Comparison of ENCODE assay signal across 8 cellular contexts in the genomic region with DNA sequence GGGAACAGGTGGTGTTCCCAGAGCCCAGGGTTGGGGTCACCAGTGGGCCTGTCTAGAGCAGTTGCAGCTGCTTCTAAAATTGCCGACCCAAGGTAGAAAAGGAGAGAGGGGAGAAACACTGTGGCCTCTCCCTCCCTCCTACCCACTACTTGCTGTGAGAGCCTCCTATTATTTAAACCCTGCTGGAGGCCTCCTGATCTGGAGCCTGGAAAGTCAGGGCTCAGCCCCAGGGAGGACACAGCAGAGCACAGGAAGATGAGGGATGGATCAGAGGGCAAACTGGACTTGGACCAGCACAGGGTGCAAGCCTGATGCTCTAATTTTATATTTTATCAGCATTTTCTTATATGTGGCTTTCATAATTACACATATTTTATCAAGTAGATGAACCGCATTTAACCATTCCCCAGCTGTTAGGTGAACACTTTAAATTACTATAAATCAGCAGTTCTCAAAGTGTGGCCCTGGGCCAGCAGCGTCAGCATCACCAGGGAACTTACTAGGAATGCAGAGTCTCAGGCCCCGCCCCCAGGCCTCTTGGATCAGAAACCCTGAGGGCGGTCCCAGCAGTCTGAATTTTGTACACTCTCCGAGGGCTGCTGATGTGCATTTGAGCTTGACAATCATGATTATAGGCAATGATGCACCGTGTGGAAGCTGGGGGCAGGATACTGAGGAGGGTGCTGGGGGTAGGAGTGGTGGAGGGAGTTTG. TPM values are rescaled to one million over a fixed set of nuclear protein-coding genes. Genes with fewer than 3 reads are reported as not detected.
DNase-seq lines count a peak whose midpoint lies in the region; ATAC-seq and TF ChIP-seq lines count a peak whose summit lies in the region.

No MANE protein-coding gene starts in this region.

- H3K27me3 ChIP-seq in heart right ventricle, result no peaks in the 10 kb centered on the region
- no peaks in the 10 kb centered on the region for H3K27me3 ChIP-seq in lower lobe of right lung (ENCODE audit: low read depth)
- H3K27me3 ChIP-seq in transverse colon, result no peaks in the 10 kb centered on the region

- peaks cover 2% of the 10 kb centered on the region for H3K27me3 Mint-ChIP-seq in activated CD8-positive, alpha-beta T cell treated with anti-CD3 and anti-CD28 coated beads, Interleukin-2, amount 10 ng/mL, durations not matched to agents 7 days and 5 days (ENCODE audit: low read depth)

- DNase-seq in Right ventricle myocardium superior, result peak; percentile 52
- DNase-seq in heart right ventricle, result no peak
- DNase-seq in activated CD8-positive, alpha-beta T cell treated with anti-CD3 and anti-CD28 coated beads, Interleukin-2, amount 10 ng/mL, durations not matched to agents 7 days and 5 days, result no peak
- no peak for DNase-seq in lower lobe of right lung
- DNase-seq in transverse colon, result no peak
- DNase-seq in ACHN, result no peak

- peaks cover 58% of the 10 kb centered on the region for H3K36me3 Mint-ChIP-seq in activated CD8-positive, alpha-beta T cell treated with anti-CD3 and anti-CD28 coated beads, Interleukin-2, amount 10 ng/mL, durations not matched to agents 7 days and 5 days (ENCODE audit: low read depth)

- H3K4me1 Mint-ChIP-seq in activated CD8-positive, alpha-beta T cell treated with anti-CD3 and anti-CD28 coated beads, Interleukin-2, amount 10 ng/mL, durations not matched to agents 7 days and 5 days (ENCODE audit: low read depth), result peaks cover 99% of the 10 kb centered on the region

- intact Hi-C loops in Right ventricle myocardium superior (cut with DNase I) (no loop called here), heart right ventricle (cut with DNase I) (no loop called here), lower lobe of right lung (cut with DNase I) (no loop called here), transverse colon (cut with DNase I; ENCODE audit: low total_unique reads) (no loop called here)

- H3K36me3 ChIP-seq in heart right ventricle, result peaks cover 0 to 15% (median 0%) of the 10 kb centered on the region in 9 donors
- peaks cover 6% of the 10 kb centered on the region for H3K36me3 ChIP-seq in lower lobe of right lung
- no peaks in the 10 kb centered on the region for H3K36me3 ChIP-seq in transverse colon

- H3K4me3 ChIP-seq in heart right ventricle (no peak overlapping the region), lower lobe of right lung (no peak overlapping the region), transverse colon (no peak overlapping the region)

- POLR2A ChIA-PET in activated CD8-positive, alpha-beta T cell treated with anti-CD3 and anti-CD28 coated beads, Interleukin-2, amount 10 ng/mL, durations not matched to agents 7 days and 5 days (lab: Charles Lee), result interaction anchor here (1.0 to 4.3 kb wide), 5 partner anchors 10 to 42 kb away, joined by 3 to 37 read pairs (median 5); partner anchors contain the start of gene SMAD3

- H3K4me3 Mint-ChIP-seq in activated CD8-positive, alpha-beta T cell treated with anti-CD3 and anti-CD28 coated beads, Interleukin-2, amount 10 ng/mL, durations not matched to agents 7 days and 5 days, result no peak overlapping the region

- no peak for TF ChIP-seq POLR2A in transverse colon (IDR thresholded peaks at IDR 0.05)

- peaks cover 33 to 90% (median 66%) of the 10 kb centered on the region in 9 donors for H3K4me1 ChIP-seq in heart right ventricle
- peaks cover 65% of the 10 kb centered on the region for H3K4me1 ChIP-seq in lower lobe of right lung
- peaks cover 37 to 59% (median 48%) of the 10 kb centered on the region in 4 donors for H3K4me1 ChIP-seq in transverse colon

- H3K27ac Mint-ChIP-seq in activated CD8-positive, alpha-beta T cell treated with anti-CD3 and anti-CD28 coated beads, Interleukin-2, amount 10 ng/mL, durations not matched to agents 7 days and 5 days, result peak overlapping the region; percentile 68

- no peak for TF ChIP-seq EP300 in transverse colon (IDR thresholded peaks at IDR 0.05; ENCODE audit: low read depth)

- H3K9me3 ChIP-seq in heart right ventricle, result no peaks in the 10 kb centered on the region
- no peaks in the 10 kb centered on the region for H3K9me3 ChIP-seq in lower lobe of right lung
- H3K9me3 ChIP-seq in transverse colon, result no peaks in the 10 kb centered on the region

- CTCF ChIA-PET in activated CD8-positive, alpha-beta T cell treated with anti-CD3 and anti-CD28 coated beads, Interleukin-2, amount 10 ng/mL, durations not matched to agents 7 days and 5 days (lab: Charles Lee), result interaction anchor here (0.6 to 2.1 kb wide), 4 partner anchors 9 to 29 kb away, joined by 3 to 8 read pairs (median 5); no protein-coding TSS in a partner anchor

- peak overlapping the region in 5 of 10 donors; percentile 37 to 79 (median 52) for H3K27ac ChIP-seq in heart right ventricle
- H3K27ac ChIP-seq in lower lobe of right lung, result peak overlapping the region; percentile 51
- peak overlapping the region; percentile 12 to 71 (median 60) for H3K27ac ChIP-seq in transverse colon

- in situ Hi-C loops in transverse colon (cut with MboI; ENCODE audit: low pct_ligation_motif_present in 1 of 4, low pct_unique_long_range_greater_than_20kb in 1 of 4, low sequenced_read_pairs in 3 of 4) (no loop called here), ACHN (cut with HindIII; ENCODE audit: low pct_ligation_motif_present, low pct_unique_long_range_greater_than_20kb, low sequenced_read_pairs) (no loop called here)

- ATAC-seq in Right ventricle myocardium superior (ENCODE audit: poor library complexity) (no peak), heart right ventricle (no peak), lower lobe of right lung (no peak), GM18861 (IDR thresholded peaks at IDR 0.05; ENCODE audit: unreplicated experiment) (no peak), GM19035 (IDR thresholded peaks at IDR 0.05; ENCODE audit: unreplicated experiment) (no peak)
- no peak for ATAC-seq in activated CD8-positive, alpha-beta T cell treated with anti-CD3 and anti-CD28 coated beads, Interleukin-2, amount 10 ng/mL, durations not matched to agents 7 days and 5 days

- WGBS in heart right ventricle, 2 donors, result 79 to 85% methylated on average over 7 of the region's 7 CpGs
- WGBS in transverse colon (ENCODE audit: low coverage in 1 of 2), 2 donors, result 74 to 88% methylated on average over 2 to 7 of the region's 7 CpGs

- TF ChIP-seq CTCF in heart right ventricle (IDR thresholded peaks at IDR 0.05) (no peak), lower lobe of right lung (IDR thresholded peaks at IDR 0.05) (no peak), transverse colon (IDR thresholded peaks at IDR 0.05) (no peak)

- no peaks in the 10 kb centered on the region for H3K9me3 Mint-ChIP-seq in activated CD8-positive, alpha-beta T cell treated with anti-CD3 and anti-CD28 coated beads, Interleukin-2, amount 10 ng/mL, durations not matched to agents 7 days and 5 days (ENCODE audit: insufficient read depth)

RNA-seq across cellular contexts. Expression of gene SMAD3, which starts 26.7 kb away (rescaled TPM):
- total RNA-seq in Right ventricle myocardium superior (17.3 TPM), heart right ventricle (10 to 100 TPM; 11.3 to 44.8 (median 15.7) TPM), lower lobe of right lung (25.7 TPM), transverse colon (10 to 100 TPM; 30.9 to 65.1 (median 57.0) TPM)
- polyA plus RNA-seq in heart right ventricle, result 1 to 10 TPM; 6.2 to 7.8 TPM
- total RNA-seq in activated CD8-positive, alpha-beta T cell treated with anti-CD3 and anti-CD28 coated beads, Interleukin-2, amount 10 ng/mL, durations not matched to agents 7 days and 5 days, result 10 to 100 TPM; 26.8 to 27.1 TPM
